ENCODE assay signal across 1 cellular context in the genomic region with DNA sequence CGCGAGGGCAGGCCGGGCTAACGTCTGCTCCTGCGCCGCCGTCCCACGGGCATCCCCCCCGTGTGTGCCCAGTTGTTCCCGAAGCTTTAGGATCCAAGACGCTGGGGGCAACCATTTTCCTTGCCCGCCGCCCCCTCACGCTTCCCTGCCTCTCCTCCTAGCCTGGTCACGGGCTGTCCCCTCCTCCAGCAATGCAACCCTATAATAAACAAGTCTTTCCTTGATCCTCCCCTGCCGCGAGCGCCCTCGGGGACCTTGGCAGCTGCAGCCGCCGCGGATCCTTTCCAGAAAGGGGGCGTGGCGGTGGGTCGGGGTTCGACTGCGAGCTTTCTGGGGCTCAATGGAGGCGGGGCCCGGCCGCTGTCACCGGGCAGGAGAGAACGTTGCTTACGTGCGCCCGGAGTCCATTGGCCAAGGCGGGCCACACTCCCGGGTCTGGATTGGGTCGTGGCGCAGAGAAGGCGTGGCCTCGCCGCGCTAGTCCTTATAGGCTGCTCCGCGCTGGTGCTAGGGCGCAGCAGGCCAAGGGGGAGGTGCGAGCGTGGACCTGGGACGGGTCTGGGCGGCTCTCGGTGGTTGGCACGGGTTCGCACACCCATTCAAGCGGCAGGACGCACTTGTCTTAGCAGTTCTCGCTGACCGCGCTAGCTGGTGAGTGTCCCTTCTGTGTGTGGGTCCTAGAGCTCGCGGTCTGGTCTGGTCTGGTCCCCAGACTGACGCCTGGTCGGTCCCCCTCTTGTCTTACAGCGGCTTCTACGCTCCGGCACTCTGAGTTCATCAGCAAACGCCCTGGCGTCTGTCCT.
A peak's percentile ranks its signal among the peaks of the same experiment; 100 is the strongest.
TF ChIP-seq lines count a peak whose summit lies in the region.

A gene with protein sequence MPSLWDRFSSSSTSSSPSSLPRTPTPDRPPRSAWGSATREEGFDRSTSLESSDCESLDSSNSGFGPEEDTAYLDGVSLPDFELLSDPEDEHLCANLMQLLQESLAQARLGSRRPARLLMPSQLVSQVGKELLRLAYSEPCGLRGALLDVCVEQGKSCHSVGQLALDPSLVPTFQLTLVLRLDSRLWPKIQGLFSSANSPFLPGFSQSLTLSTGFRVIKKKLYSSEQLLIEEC (plus strand): TSS at position 515 of the 803 bp plus-strand sequence. CDS start 293 bp downstream, outside the sequence.

TF ChIP-seq in K562, 482 proteins besides CTCF, POLR2A, EP300 and RAD21 (continued from another document and continues in another):
- TF ChIP-seq RREB1 (CRISPR knock-in tag; IDR thresholded peaks at IDR 0.05) (peak; percentile 93), ZNF174 (CRISPR knock-in tag; IDR thresholded peaks at IDR 0.05) (no peak), WHSC1 (IDR thresholded peaks at IDR 0.05; ENCODE audit: low read length) (peak; percentile 44), MAFK (IDR thresholded peaks at IDR 0.05; ENCODE audit: low read length) (no peak), ZFP30 (CRISPR knock-in tag; IDR thresholded peaks at IDR 0.05; ENCODE audit: borderline replicate concordance) (peak; percentile 84; the same call in 1 of the 2 replicates), POLR3A (IDR thresholded peaks at IDR 0.05; ENCODE audit: borderline replicate concordance, extremely low read depth, insufficient read depth, insufficient read length) (no peak), SAFB (IDR thresholded peaks at IDR 0.05; ENCODE audit: borderline replicate concordance, low read depth, low read length) (no peak; the same call in 1 of the 2 replicates), RAD51 (IDR thresholded peaks at IDR 0.05; ENCODE audit: borderline replicate concordance, low read depth) (no peak), ZNF212 (CRISPR knock-in tag; IDR thresholded peaks at IDR 0.05) (peak; percentile 90), SRSF1 (IDR thresholded peaks at IDR 0.05; ENCODE audit: low read depth, low read length) (no peak), CBX2 (IDR thresholded peaks at IDR 0.05; ENCODE audit: insufficient read depth, low read length, poor library complexity, severe bottlenecking) (no peak), RBM39 (optimal IDR thresholded peaks at IDR 0.05; ENCODE audit: low read depth, low read length) (no peak), FOXJ3 (CRISPR knock-in tag; IDR thresholded peaks at IDR 0.05) (no peak), EWSR1 (IDR thresholded peaks at IDR 0.05; ENCODE audit: borderline replicate concordance, low read depth, partially characterized antibody) (no peak), SREBF2 (CRISPR knock-in tag; IDR thresholded peaks at IDR 0.05) (no peak), HMGN3 (IDR thresholded peaks at IDR 0.05; ENCODE audit: borderline replicate concordance, extremely low read depth, insufficient read length, low read depth, low read length) (peak; percentile 98), SAFB2 (IDR thresholded peaks at IDR 0.05; ENCODE audit: borderline replicate concordance, low read depth, low read length, severe bottlenecking) (no peak), POLR2B (IDR thresholded peaks at IDR 0.05; ENCODE audit: low read depth, partially characterized antibody) (peak; percentile 100), MCM5 (IDR thresholded peaks at IDR 0.05; ENCODE audit: low read depth) (no peak), GABPB1 (CRISPR knock-in tag; IDR thresholded peaks at IDR 0.05) (peak; percentile 54; the same call in 1 of the 2 replicates), ZNF140 (CRISPR knock-in tag; IDR thresholded peaks at IDR 0.05) (no peak), ZNF512 (tag; IDR thresholded peaks at IDR 0.05) (no peak), U2AF2 (optimal IDR thresholded peaks at IDR 0.05; ENCODE audit: low read depth, low read length) (no peak), TSC22D4 (tag; IDR thresholded peaks at IDR 0.05) (no peak), PPARD (CRISPR knock-in tag; IDR thresholded peaks at IDR 0.05) (no peak), MXI1 (IDR thresholded peaks at IDR 0.05; ENCODE audit: low read depth, low read length) (0 out of 2 replicates have a peak, but pooled peaks have one; percentile 14), FOXK1 (CRISPR knock-in tag; IDR thresholded peaks at IDR 0.05; ENCODE audit: borderline replicate concordance) (peak; percentile 74; the same call in 1 of the 2 replicates), FOXA3 (CRISPR knock-in tag; conservative IDR thresholded peaks at IDR 0.05 in 1 of 2, IDR thresholded peaks at IDR 0.05 in 1 of 2) (no peak; a peak in 1 of 4 replicates), HMGXB4 (CRISPR knock-in tag; IDR thresholded peaks at IDR 0.05) (no peak), ATF4 (CRISPR knock-in tag; IDR thresholded peaks at IDR 0.05) (peak; percentile 83), E2F5 (CRISPR knock-in tag; IDR thresholded peaks at IDR 0.05) (peak; percentile 66; the same call in 1 of the 2 replicates), ZFP36 (IDR thresholded peaks at IDR 0.05; ENCODE audit: low read depth, low read length, partially characterized antibody) (peak; percentile 38), KDM1A (IDR thresholded peaks at IDR 0.05) (no peak)
- TF ChIP-seq, protein P1, sequence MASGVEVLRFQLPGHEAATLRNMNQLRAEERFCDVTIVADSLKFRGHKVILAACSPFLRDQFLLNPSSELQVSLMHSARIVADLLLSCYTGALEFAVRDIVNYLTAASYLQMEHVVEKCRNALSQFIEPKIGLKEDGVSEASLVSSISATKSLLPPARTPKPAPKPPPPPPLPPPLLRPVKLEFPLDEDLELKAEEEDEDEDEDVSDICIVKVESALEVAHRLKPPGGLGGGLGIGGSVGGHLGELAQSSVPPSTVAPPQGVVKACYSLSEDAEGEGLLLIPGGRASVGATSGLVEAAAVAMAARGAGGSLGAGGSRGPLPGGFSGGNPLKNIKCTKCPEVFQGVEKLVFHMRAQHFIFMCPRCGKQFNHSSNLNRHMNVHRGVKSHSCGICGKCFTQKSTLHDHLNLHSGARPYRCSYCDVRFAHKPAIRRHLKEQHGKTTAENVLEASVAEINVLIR (CRISPR knock-in tag; IDR thresholded peaks at IDR 0.05) = no peak
- TF ChIP-seq, protein P2, sequence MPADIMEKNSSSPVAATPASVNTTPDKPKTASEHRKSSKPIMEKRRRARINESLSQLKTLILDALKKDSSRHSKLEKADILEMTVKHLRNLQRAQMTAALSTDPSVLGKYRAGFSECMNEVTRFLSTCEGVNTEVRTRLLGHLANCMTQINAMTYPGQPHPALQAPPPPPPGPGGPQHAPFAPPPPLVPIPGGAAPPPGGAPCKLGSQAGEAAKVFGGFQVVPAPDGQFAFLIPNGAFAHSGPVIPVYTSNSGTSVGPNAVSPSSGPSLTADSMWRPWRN (IDR thresholded peaks at IDR 0.05; ENCODE audit: low read depth) = no peak
- TF ChIP-seq, protein P3, sequence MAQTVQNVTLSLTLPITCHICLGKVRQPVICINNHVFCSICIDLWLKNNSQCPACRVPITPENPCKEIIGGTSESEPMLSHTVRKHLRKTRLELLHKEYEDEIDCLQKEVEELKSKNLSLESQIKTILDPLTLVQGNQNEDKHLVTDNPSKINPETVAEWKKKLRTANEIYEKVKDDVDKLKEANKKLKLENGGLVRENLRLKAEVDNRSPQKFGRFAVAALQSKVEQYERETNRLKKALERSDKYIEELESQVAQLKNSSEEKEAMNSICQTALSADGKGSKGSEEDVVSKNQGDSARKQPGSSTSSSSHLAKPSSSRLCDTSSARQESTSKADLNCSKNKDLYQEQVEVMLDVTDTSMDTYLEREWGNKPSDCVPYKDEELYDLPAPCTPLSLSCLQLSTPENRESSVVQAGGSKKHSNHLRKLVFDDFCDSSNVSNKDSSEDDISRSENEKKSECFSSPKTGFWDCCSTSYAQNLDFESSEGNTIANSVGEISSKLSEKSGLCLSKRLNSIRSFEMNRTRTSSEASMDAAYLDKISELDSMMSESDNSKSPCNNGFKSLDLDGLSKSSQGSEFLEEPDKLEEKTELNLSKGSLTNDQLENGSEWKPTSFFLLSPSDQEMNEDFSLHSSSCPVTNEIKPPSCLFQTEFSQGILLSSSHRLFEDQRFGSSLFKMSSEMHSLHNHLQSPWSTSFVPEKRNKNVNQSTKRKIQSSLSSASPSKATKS (CRISPR knock-in tag; IDR thresholded peaks at IDR 0.05) = peak; percentile 92
